Comparison of ENCODE assay signal across 23 cellular contexts in genomic region chr7:27992092-27992491, GRCh38.
DNase-seq lines count a peak whose midpoint lies in the region; ATAC-seq and TF ChIP-seq lines count a peak whose summit lies in the region.
"Had no signal": no experiment of that assay in that cellular context is flagged by ENCODE, and none has a peak within 500 bp of the region (broad histone marks: within the 10 kb centered on the region; RNA-seq: fewer than 3 reads in every experiment).

No MANE protein-coding gene starts in this region.

- H3K4me3 Mint-ChIP-seq in T-cell = no peak overlapping the region
- H3K4me3 Mint-ChIP-seq in CD4-positive, alpha-beta memory T cell = no peak overlapping the region
- H3K4me3 Mint-ChIP-seq: activated CD8-positive, alpha-beta memory T cell treated with anti-CD3 and anti-CD28 coated beads, Interleukin-2, amount 10 ng/mL, durations not matched to agents 7 days and 5 days; activated T-helper 17 cell treated with anti-CD3 and anti-CD28 coated beads, Interleukin-2, amount 50 U/mL, for 72 hours; stimulated activated naive CD8-positive, alpha-beta T cell treated with anti-CD3 and anti-CD28 coated beads, Interleukin-15, Interleukin-2, amounts not matched to agents 100 ng/mL and 50 ng/mL, for 24 hours had no signal

- no peaks in the 10 kb centered on the region for H3K9me3 ChIP-seq in CD4-positive, alpha-beta memory T cell (ENCODE audit: control insufficient read depth in 1 of 2, low read length in 2 of 2)
- H3K9me3 ChIP-seq: lower lobe of right lung, transverse colon had no signal

- POLR2A ChIA-PET in T-cell (lab: Charles Lee) = no interaction called here
- POLR2A ChIA-PET in CD4-positive, alpha-beta memory T cell (lab: Charles Lee; ENCODE audit: partially characterized antibody) = no interaction called here

- no peak for TF ChIP-seq CTCF in fibroblast of mammary gland (conservative IDR thresholded peaks at IDR 0.05; ENCODE audit: control insufficient read depth, insufficient read depth, low read depth, low read length)

- no peaks in the 10 kb centered on the region for H3K36me3 ChIP-seq in CD4-positive, alpha-beta memory T cell (ENCODE audit: insufficient read depth, low read length)
- H3K36me3 ChIP-seq: lower lobe of right lung, transverse colon had no signal

- intact Hi-C loops in sciatic nerve (cut with DNase I) = no loop called here
- intact Hi-C loops in CD4-positive, alpha-beta memory T cell (cut with micrococcal nuclease) = no loop called here

- peaks cover 8% of the 10 kb centered on the region for H3K4me1 ChIP-seq in CD4-positive, alpha-beta memory T cell (ENCODE audit: insufficient read depth, low read length)

- peaks cover 36% of the 10 kb centered on the region for H3K36me3 Mint-ChIP-seq in T-cell
- H3K36me3 Mint-ChIP-seq in CD4-positive, alpha-beta memory T cell = peaks cover 21 to 28% of the 10 kb centered on the region in 2 donors

- ATAC-seq in sciatic nerve (peak; percentile 83), T-cell (replicated peaks in 1 of 4) (no peak)
- ATAC-seq: activated CD8-positive, alpha-beta memory T cell treated with anti-CD3 and anti-CD28 coated beads, Interleukin-2, amount 10 ng/mL, durations not matched to agents 7 days and 5 days; activated T-helper 17 cell treated with anti-CD3 and anti-CD28 coated beads, Interleukin-2, amount 50 U/mL, for 72 hours; lower lobe of right lung had no signal

- no peak overlapping the region for H3K27ac ChIP-seq in CD4-positive, alpha-beta memory T cell (ENCODE audit: low read depth, low read length)
- H3K27ac ChIP-seq: 22Rv1, lower lobe of right lung, transverse colon had no signal

- H3K27ac Mint-ChIP-seq in T-cell = no peak overlapping the region
- peak overlapping the region in 1 of 7 donors; percentile 6 for H3K27ac Mint-ChIP-seq in CD4-positive, alpha-beta memory T cell
- H3K27ac Mint-ChIP-seq: activated CD8-positive, alpha-beta memory T cell treated with anti-CD3 and anti-CD28 coated beads, Interleukin-2, amount 10 ng/mL, durations not matched to agents 7 days and 5 days; activated T-helper 17 cell treated with anti-CD3 and anti-CD28 coated beads, Interleukin-2, amount 50 U/mL, for 72 hours; stimulated activated naive CD8-positive, alpha-beta T cell treated with anti-CD3 and anti-CD28 coated beads, Interleukin-15, Interleukin-2, amounts not matched to agents 100 ng/mL and 50 ng/mL, for 24 hours had no signal

- no peaks in the 10 kb centered on the region for H3K27me3 ChIP-seq in CD4-positive, alpha-beta memory T cell (ENCODE audit: insufficient read depth, low read length)
- H3K27me3 ChIP-seq: BE2C, transverse colon had no signal

- no peak overlapping the region for H3K4me3 ChIP-seq in fibroblast of mammary gland (ENCODE audit: control insufficient read depth, low read depth, low read length)
- no peak overlapping the region for H3K4me3 ChIP-seq in CD4-positive, alpha-beta memory T cell (ENCODE audit: low read length in 2 of 2)
- H3K4me3 ChIP-seq: lower lobe of right lung, transverse colon had no signal

- DNase-seq in NCI-H1092 treated with DMSO at 0.1 percent for 48 hours (lab: John Stamatoyannopoulos, UW) = peak; percentile 83
- no peak for DNase-seq in NCI-H1092 (lab: John Stamatoyannopoulos, UW)
- DNase-seq in NCI-H446 treated with DMSO at 0.1 percent for 48 hours (lab: John Stamatoyannopoulos, UW) = peak; percentile 89
- DNase-seq in fibroblast of mammary gland (ENCODE audit: low read depth) = peak; percentile 38
- DNase-seq in sciatic nerve (ENCODE audit: low spot score) = no peak
- no peak for DNase-seq in T-cell
- no peak for DNase-seq in SKM-1 treated with dmso at 0.1 percent for 144 hours (lab: John Stamatoyannopoulos, UW; ENCODE audit: unreplicated experiment)
- DNase-seq in CD4-positive, alpha-beta memory T cell = no peak
- DNase-seq: activated CD4-positive, alpha-beta T cell treated with anti-CD3 and anti-CD28 coated beads for 4 hours; activated CD8-positive, alpha-beta memory T cell treated with anti-CD3 and anti-CD28 coated beads, Interleukin-2, amount 10 ng/mL, durations not matched to agents 7 days and 5 days; BE2C; islet precursor cell; Karpas-422; lower lobe of right lung; NCI-H2227 treated with DMSO at 0.1 percent for 48 hours; NK-92 treated with Interleukin-12 subunit alpha and Interleukin-12 subunit beta, amount 100 ng/mL, for 24 hours; posterior cingulate gyrus; stimulated activated CD4-positive, alpha-beta T cell treated with anti-CD3 and anti-CD28 coated beads, Interleukin-2, amount 100 ng/mL, for 24 hours; SW 1271; transverse colon had no signal

- no peaks in the 10 kb centered on the region for H3K27me3 Mint-ChIP-seq in T-cell
- H3K27me3 Mint-ChIP-seq in CD4-positive, alpha-beta memory T cell = no peaks in the 10 kb centered on the region
- H3K27me3 Mint-ChIP-seq: activated CD8-positive, alpha-beta memory T cell treated with anti-CD3 and anti-CD28 coated beads, Interleukin-2, amount 10 ng/mL, durations not matched to agents 7 days and 5 days; activated T-helper 17 cell treated with anti-CD3 and anti-CD28 coated beads, Interleukin-2, amount 50 U/mL, for 72 hours; stimulated activated naive CD8-positive, alpha-beta T cell treated with anti-CD3 and anti-CD28 coated beads, Interleukin-15, Interleukin-2, amounts not matched to agents 100 ng/mL and 50 ng/mL, for 24 hours had no signal

- peaks cover 0 to 3% (median 0%) of the 10 kb centered on the region in 3 donors for H3K9me3 Mint-ChIP-seq in T-cell
- peaks cover 0 to 15% (median 7%) of the 10 kb centered on the region in 8 donors for H3K9me3 Mint-ChIP-seq in CD4-positive, alpha-beta memory T cell
- H3K9me3 Mint-ChIP-seq: activated T-helper 17 cell treated with anti-CD3 and anti-CD28 coated beads, Interleukin-2, amount 50 U/mL, for 72 hours; stimulated activated naive CD8-positive, alpha-beta T cell treated with anti-CD3 and anti-CD28 coated beads, Interleukin-15, Interleukin-2, amounts not matched to agents 100 ng/mL and 50 ng/mL, for 24 hours had no signal

- CTCF ChIA-PET in T-cell (lab: Charles Lee) = no interaction called here
- CTCF ChIA-PET in CD4-positive, alpha-beta memory T cell (lab: Charles Lee; ENCODE audit: partially characterized antibody) = interaction anchor here (1.3 kb wide), 1 partner anchor 28 kb away, joined by 3 read pairs; no protein-coding TSS in a partner anchor

- H3K4me1 Mint-ChIP-seq in T-cell = peaks cover 0 to 31% (median 11%) of the 10 kb centered on the region in 3 donors
- peaks cover 7 to 14% (median 12%) of the 10 kb centered on the region in 4 donors for H3K4me1 Mint-ChIP-seq in CD4-positive, alpha-beta memory T cell

Comparison
In these comparisons a context has a peak if more than half of its experiments do, and no peak if none do; other contexts are left out.
1. DNase-seq: peak in NCI-H1092 treated with DMSO at 0.1 percent for 48 hours (single experiment), NCI-H446 treated with DMSO at 0.1 percent for 48 hours (single experiment) and fibroblast of mammary gland (single experiment); none in NCI-H1092 (single experiment), sciatic nerve (single experiment), T-cell (0 of 34), SKM-1 treated with dmso at 0.1 percent for 144 hours (single experiment) and CD4-positive, alpha-beta memory T cell (0 of 5).